1 cellular context compared by ENCODE assay signal in the genomic region with DNA sequence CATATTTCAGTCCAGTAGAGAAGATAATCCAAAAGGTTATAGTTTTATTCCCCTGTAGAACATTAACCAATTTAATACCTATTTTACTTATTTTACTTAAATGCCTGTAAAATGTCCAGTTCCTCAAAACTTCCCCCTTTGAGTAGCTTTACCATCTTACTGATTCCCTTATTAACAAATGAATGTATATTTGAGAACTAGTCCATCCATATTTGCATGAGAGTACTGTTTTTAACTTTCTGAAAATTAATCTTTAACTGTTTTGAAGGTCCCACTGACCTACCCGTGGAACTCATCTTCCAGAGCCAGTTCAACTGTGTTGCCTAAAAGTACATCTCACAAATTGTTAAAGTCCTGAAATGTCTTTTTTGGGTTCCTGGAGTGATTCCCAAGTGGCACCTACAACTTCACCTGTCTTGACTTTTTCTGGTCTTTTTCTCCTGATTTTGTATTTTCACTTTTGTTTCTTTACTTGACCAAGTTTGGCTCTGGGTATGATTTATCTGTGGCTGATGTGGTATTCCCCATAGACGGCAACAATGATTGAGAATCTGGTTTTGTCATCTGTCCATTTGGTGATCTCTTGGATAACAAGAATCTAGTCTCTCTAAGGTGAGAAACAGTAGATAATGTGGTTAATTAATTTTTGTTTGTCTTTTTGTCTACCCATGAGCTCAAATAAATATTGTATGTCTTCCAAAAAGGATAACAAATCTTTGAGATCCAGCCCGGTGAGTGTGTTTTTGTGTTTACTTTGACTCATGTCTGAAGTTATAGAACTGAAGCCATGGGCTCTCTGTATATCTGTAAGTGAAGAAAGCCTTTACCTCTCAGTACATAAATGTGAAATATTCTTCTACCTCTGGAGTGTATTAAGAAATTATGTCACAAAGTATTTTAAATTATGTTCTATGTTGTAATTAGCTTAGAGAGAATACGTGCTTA.
TF ChIP-seq lines count a peak whose summit lies in the region.

No MANE protein-coding gene starts in this region.

TF ChIP-seq in GM12878, 131 proteins besides CTCF, POLR2A, EP300 and RAD21 (continued from another document and continues in another):
- TF ChIP-seq, protein P1, sequence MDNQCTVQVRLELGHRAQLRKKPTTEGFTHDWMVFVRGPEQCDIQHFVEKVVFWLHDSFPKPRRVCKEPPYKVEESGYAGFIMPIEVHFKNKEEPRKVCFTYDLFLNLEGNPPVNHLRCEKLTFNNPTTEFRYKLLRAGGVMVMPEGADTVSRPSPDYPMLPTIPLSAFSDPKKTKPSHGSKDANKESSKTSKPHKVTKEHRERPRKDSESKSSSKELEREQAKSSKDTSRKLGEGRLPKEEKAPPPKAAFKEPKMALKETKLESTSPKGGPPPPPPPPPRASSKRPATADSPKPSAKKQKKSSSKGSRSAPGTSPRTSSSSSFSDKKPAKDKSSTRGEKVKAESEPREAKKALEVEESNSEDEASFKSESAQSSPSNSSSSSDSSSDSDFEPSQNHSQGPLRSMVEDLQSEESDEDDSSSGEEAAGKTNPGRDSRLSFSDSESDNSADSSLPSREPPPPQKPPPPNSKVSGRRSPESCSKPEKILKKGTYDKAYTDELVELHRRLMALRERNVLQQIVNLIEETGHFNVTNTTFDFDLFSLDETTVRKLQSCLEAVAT (IDR thresholded peaks at IDR 0.05), result peak; percentile 91
- 0 out of 2 replicates have a peak, but pooled peaks have one; percentile 26 for TF ChIP-seq HDGF (IDR thresholded peaks at IDR 0.05)
- TF ChIP-seq FOXM1 (IDR thresholded peaks at IDR 0.05; ENCODE audit: low read depth, low read length), result peak; percentile 71
- peak; percentile 88 for TF ChIP-seq MEF2B (IDR thresholded peaks at IDR 0.05; ENCODE audit: partially characterized antibody, poor library complexity, severe bottlenecking)
- peak; percentile 81 for TF ChIP-seq JUNB (IDR thresholded peaks at IDR 0.05)
- TF ChIP-seq, protein P2, sequence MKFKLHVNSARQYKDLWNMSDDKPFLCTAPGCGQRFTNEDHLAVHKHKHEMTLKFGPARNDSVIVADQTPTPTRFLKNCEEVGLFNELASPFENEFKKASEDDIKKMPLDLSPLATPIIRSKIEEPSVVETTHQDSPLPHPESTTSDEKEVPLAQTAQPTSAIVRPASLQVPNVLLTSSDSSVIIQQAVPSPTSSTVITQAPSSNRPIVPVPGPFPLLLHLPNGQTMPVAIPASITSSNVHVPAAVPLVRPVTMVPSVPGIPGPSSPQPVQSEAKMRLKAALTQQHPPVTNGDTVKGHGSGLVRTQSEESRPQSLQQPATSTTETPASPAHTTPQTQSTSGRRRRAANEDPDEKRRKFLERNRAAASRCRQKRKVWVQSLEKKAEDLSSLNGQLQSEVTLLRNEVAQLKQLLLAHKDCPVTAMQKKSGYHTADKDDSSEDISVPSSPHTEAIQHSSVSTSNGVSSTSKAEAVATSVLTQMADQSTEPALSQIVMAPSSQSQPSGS (IDR thresholded peaks at IDR 0.05; ENCODE audit: low read length), result peak; percentile 87
- TF ChIP-seq SRF (IDR thresholded peaks at IDR 0.05; ENCODE audit: low read depth in 2 of 2, low read length in 2 of 2), result no peak
- no peak for TF ChIP-seq NRF1 (conservative IDR thresholded peaks at IDR 0.05; ENCODE audit: low read depth, low read length)
- peak; percentile 98 for TF ChIP-seq ZNF24 (IDR thresholded peaks at IDR 0.05)
- peak; percentile 67 for TF ChIP-seq SPI1 (IDR thresholded peaks at IDR 0.05; ENCODE audit: borderline replicate concordance, insufficient read depth, low read depth, low read length)
- TF ChIP-seq IKZF2 (IDR thresholded peaks at IDR 0.05), result peak; percentile 90 to 93
- TF ChIP-seq SMARCA5 (IDR thresholded peaks at IDR 0.05), result no peak
- 0 out of 2 replicates have a peak, but pooled peaks have one; percentile 9 for TF ChIP-seq IRF4 (IDR thresholded peaks at IDR 0.05; ENCODE audit: low read depth, low read length)
- TF ChIP-seq BMI1 (IDR thresholded peaks at IDR 0.05; ENCODE audit: borderline replicate concordance), result peak; percentile 65; the same call in 1 of the 2 replicates
- TF ChIP-seq CHD1 (IDR thresholded peaks at IDR 0.05; ENCODE audit: low read depth, low read length), result no peak
- peak; percentile 49 for TF ChIP-seq POLR2AphosphoS5 (IDR thresholded peaks at IDR 0.05; ENCODE audit: low read length)
- TF ChIP-seq, protein P3, sequence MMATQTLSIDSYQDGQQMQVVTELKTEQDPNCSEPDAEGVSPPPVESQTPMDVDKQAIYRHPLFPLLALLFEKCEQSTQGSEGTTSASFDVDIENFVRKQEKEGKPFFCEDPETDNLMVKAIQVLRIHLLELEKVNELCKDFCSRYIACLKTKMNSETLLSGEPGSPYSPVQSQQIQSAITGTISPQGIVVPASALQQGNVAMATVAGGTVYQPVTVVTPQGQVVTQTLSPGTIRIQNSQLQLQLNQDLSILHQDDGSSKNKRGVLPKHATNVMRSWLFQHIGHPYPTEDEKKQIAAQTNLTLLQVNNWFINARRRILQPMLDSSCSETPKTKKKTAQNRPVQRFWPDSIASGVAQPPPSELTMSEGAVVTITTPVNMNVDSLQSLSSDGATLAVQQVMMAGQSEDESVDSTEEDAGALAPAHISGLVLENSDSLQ (IDR thresholded peaks at IDR 0.05), result peak; percentile 57
- 0 out of 2 replicates have a peak, but pooled peaks have one; percentile 24 for TF ChIP-seq BACH1 (IDR thresholded peaks at IDR 0.05; ENCODE audit: borderline replicate concordance)
- no peak for TF ChIP-seq RFX5 (IDR thresholded peaks at IDR 0.05; ENCODE audit: low read depth, low read length)
- TF ChIP-seq, protein P4, sequence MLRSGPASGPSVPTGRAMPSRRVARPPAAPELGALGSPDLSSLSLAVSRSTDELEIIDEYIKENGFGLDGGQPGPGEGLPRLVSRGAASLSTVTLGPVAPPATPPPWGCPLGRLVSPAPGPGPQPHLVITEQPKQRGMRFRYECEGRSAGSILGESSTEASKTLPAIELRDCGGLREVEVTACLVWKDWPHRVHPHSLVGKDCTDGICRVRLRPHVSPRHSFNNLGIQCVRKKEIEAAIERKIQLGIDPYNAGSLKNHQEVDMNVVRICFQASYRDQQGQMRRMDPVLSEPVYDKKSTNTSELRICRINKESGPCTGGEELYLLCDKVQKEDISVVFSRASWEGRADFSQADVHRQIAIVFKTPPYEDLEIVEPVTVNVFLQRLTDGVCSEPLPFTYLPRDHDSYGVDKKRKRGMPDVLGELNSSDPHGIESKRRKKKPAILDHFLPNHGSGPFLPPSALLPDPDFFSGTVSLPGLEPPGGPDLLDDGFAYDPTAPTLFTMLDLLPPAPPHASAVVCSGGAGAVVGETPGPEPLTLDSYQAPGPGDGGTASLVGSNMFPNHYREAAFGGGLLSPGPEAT (IDR thresholded peaks at IDR 0.05; ENCODE audit: low read depth), result peak; percentile 95
- TF ChIP-seq, protein P5, sequence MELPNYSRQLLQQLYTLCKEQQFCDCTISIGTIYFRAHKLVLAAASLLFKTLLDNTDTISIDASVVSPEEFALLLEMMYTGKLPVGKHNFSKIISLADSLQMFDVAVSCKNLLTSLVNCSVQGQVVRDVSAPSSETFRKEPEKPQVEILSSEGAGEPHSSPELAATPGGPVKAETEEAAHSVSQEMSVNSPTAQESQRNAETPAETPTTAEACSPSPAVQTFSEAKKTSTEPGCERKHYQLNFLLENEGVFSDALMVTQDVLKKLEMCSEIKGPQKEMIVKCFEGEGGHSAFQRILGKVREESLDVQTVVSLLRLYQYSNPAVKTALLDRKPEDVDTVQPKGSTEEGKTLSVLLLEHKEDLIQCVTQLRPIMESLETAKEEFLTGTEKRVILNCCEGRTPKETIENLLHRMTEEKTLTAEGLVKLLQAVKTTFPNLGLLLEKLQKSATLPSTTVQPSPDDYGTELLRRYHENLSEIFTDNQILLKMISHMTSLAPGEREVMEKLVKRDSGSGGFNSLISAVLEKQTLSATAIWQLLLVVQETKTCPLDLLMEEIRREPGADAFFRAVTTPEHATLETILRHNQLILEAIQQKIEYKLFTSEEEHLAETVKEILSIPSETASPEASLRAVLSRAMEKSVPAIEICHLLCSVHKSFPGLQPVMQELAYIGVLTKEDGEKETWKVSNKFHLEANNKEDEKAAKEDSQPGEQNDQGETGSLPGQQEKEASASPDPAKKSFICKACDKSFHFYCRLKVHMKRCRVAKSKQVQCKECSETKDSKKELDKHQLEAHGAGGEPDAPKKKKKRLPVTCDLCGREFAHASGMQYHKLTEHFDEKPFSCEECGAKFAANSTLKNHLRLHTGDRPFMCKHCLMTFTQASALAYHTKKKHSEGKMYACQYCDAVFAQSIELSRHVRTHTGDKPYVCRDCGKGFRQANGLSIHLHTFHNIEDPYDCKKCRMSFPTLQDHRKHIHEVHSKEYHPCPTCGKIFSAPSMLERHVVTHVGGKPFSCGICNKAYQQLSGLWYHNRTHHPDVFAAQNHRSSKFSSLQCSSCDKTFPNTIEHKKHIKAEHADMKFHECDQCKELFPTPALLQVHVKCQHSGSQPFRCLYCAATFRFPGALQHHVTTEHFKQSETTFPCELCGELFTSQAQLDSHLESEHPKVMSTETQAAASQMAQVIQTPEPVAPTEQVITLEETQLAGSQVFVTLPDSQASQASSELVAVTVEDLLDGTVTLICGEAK (IDR thresholded peaks at IDR 0.05; ENCODE audit: borderline replicate concordance), result no peak
- no peak for TF ChIP-seq SIN3A (IDR thresholded peaks at IDR 0.05; ENCODE audit: low read depth, low read length)
- TF ChIP-seq, protein P6, sequence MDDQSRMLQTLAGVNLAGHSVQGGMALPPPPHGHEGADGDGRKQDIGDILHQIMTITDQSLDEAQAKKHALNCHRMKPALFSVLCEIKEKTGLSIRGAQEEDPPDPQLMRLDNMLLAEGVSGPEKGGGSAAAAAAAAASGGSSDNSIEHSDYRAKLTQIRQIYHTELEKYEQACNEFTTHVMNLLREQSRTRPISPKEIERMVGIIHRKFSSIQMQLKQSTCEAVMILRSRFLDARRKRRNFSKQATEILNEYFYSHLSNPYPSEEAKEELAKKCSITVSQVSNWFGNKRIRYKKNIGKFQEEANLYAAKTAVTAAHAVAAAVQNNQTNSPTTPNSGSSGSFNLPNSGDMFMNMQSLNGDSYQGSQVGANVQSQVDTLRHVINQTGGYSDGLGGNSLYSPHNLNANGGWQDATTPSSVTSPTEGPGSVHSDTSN (IDR thresholded peaks at IDR 0.05; ENCODE audit: insufficient replicate concordance, low read depth, low read length), result peak; percentile 53
- peak; percentile 96 for TF ChIP-seq RUNX3 (IDR thresholded peaks at IDR 0.05; ENCODE audit: low read length)
- TF ChIP-seq, protein P7, sequence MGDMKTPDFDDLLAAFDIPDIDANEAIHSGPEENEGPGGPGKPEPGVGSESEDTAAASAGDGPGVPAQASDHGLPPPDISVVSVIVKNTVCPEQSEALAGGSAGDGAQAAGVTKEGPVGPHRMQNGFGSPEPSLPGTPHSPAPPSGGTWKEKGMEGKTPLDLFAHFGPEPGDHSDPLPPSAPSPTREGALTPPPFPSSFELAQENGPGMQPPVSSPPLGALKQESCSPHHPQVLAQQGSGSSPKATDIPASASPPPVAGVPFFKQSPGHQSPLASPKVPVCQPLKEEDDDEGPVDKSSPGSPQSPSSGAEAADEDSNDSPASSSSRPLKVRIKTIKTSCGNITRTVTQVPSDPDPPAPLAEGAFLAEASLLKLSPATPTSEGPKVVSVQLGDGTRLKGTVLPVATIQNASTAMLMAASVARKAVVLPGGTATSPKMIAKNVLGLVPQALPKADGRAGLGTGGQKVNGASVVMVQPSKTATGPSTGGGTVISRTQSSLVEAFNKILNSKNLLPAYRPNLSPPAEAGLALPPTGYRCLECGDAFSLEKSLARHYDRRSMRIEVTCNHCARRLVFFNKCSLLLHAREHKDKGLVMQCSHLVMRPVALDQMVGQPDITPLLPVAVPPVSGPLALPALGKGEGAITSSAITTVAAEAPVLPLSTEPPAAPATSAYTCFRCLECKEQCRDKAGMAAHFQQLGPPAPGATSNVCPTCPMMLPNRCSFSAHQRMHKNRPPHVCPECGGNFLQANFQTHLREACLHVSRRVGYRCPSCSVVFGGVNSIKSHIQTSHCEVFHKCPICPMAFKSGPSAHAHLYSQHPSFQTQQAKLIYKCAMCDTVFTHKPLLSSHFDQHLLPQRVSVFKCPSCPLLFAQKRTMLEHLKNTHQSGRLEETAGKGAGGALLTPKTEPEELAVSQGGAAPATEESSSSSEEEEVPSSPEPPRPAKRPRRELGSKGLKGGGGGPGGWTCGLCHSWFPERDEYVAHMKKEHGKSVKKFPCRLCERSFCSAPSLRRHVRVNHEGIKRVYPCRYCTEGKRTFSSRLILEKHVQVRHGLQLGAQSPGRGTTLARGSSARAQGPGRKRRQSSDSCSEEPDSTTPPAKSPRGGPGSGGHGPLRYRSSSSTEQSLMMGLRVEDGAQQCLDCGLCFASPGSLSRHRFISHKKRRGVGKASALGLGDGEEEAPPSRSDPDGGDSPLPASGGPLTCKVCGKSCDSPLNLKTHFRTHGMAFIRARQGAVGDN (IDR thresholded peaks at IDR 0.05), result peak; percentile 30; the same call in 1 of the 2 replicates
- TF ChIP-seq, protein P8, sequence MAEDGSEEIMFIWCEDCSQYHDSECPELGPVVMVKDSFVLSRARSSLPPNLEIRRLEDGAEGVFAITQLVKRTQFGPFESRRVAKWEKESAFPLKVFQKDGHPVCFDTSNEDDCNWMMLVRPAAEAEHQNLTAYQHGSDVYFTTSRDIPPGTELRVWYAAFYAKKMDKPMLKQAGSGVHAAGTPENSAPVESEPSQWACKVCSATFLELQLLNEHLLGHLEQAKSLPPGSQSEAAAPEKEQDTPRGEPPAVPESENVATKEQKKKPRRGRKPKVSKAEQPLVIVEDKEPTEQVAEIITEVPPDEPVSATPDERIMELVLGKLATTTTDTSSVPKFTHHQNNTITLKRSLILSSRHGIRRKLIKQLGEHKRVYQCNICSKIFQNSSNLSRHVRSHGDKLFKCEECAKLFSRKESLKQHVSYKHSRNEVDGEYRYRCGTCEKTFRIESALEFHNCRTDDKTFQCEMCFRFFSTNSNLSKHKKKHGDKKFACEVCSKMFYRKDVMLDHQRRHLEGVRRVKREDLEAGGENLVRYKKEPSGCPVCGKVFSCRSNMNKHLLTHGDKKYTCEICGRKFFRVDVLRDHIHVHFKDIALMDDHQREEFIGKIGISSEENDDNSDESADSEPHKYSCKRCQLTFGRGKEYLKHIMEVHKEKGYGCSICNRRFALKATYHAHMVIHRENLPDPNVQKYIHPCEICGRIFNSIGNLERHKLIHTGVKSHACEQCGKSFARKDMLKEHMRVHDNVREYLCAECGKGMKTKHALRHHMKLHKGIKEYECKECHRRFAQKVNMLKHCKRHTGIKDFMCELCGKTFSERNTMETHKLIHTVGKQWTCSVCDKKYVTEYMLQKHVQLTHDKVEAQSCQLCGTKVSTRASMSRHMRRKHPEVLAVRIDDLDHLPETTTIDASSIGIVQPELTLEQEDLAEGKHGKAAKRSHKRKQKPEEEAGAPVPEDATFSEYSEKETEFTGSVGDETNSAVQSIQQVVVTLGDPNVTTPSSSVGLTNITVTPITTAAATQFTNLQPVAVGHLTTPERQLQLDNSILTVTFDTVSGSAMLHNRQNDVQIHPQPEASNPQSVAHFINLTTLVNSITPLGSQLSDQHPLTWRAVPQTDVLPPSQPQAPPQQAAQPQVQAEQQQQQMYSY (CRISPR knock-in tag; IDR thresholded peaks at IDR 0.05), result no peak
- peak; percentile 80 for TF ChIP-seq BCL11A (IDR thresholded peaks at IDR 0.05; ENCODE audit: low read depth, low read length)
- TF ChIP-seq ZNF217 (IDR thresholded peaks at IDR 0.05), result peak; percentile 67; the same call in 1 of the 2 replicates
- 0 out of 2 replicates have a peak, but pooled peaks have one; percentile 47 for TF ChIP-seq MTA3 (IDR thresholded peaks at IDR 0.05; ENCODE audit: borderline replicate concordance, low read length)
